Comparison of ENCODE assay signal across 20 cellular contexts in the genomic region with DNA sequence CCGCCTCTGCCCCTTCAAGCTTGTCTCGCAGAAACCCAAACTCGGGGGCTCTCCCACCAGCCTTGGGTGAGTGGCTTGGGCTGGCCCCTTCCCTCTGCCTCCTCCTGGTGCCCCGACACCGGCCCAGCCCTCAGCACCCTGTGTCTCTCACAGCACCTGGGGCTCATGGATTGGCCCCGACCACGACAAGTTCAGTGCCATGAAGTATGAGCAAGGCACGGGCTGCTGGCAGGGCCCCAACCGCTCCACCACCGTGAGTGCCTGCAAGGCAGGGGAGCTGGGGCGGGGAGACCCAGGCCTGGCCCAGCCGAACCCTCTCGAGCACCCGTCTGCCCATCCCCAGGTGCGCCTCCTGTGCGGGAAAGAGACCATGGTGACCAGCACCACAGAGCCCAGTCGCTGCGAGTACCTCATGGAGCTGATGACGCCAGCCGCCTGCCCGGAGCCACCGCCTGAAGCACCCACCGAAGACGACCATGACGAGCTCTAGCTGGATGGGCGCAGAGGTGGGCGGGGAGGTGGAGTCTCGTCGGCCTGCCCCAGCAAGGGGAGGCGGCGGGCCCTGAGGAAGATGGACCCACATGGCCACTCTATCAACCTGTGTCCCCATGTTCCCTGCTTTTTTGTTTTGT. TPM values are rescaled to one million over a fixed set of nuclear protein-coding genes. Genes with fewer than 3 reads are reported as not detected.
DNase-seq lines count a peak whose midpoint lies in the region; ATAC-seq and TF ChIP-seq lines count a peak whose summit lies in the region.
"Had no signal": no experiment of that assay in that cellular context is flagged by ENCODE, and none has a peak within 500 bp of the region (broad histone marks: within the 10 kb centered on the region; RNA-seq: fewer than 3 reads in every experiment).

No MANE protein-coding gene starts in this region.

- H3K4me3 ChIP-seq in heart right ventricle (no peak overlapping the region), PC-3 (ENCODE audit: low read length) (no peak overlapping the region), osteoblast (ENCODE audit: insufficient read depth, low read length) (no peak overlapping the region)
- H3K4me3 ChIP-seq: A549 had no signal

- DNase-seq in Right ventricle myocardium inferior (ENCODE audit: missing footprints) (peak; percentile 42), heart right ventricle (no peak), PC-3 (no peak), osteoblast (ENCODE audit: insufficient read length, low spot score, missing footprints) (peak; percentile 61)
- DNase-seq in stimulated activated naive CD8-positive, alpha-beta T cell treated with anti-CD3 and anti-CD28 coated beads, Interleukin-15, amount 100 ng/mL, for 72 hours = no peak
- DNase-seq: Caco-2; CD4-positive, alpha-beta T cell; GF-D8; H9; NCI-H1105 treated with DMSO at 0.1 percent for 48 hours; NCI-H1694 treated with DMSO at 0.1 percent for 48 hours; NCI-H2107; NCI-H510A treated with DMSO at 0.1 percent for 48 hours; NCI-H774; OCI-M1; SIG-M5 had no signal

- no peak for TF ChIP-seq CTCF in heart right ventricle (IDR thresholded peaks at IDR 0.05)
- TF ChIP-seq CTCF in PC-3 (conservative IDR thresholded peaks at IDR 0.05; ENCODE audit: low read depth, low read length) = no peak
- TF ChIP-seq CTCF in osteoblast (IDR thresholded peaks at IDR 0.05; ENCODE audit: extremely low read depth, low read depth, low read length) = no peak

- BruUV-seq in PC-3 (replicated peaks; lab: Mats Ljungman, UMichigan) = TSS peak; percentile 57

- no peaks in the 10 kb centered on the region for H3K9me2 ChIP-seq in PC-3 (replicated peaks; ENCODE audit: low read length)

- WGBS in heart right ventricle, 2 donors = 94 to 95% methylated on average over 31 of the region's 31 CpGs

- H4K20me1 ChIP-seq in PC-3 (ENCODE audit: low read length) = no peaks in the 10 kb centered on the region
- H4K20me1 ChIP-seq in osteoblast (ENCODE audit: insufficient read depth, low read length) = no peaks in the 10 kb centered on the region

- H3K4me1 Mint-ChIP-seq in stimulated activated naive CD8-positive, alpha-beta T cell treated with anti-CD3 and anti-CD28 coated beads, Interleukin-15, amount 100 ng/mL, for 72 hours = no peaks in the 10 kb centered on the region

- no peak overlapping the region for H3K4me3 Mint-ChIP-seq in stimulated activated naive CD8-positive, alpha-beta T cell treated with anti-CD3 and anti-CD28 coated beads, Interleukin-15, amount 100 ng/mL, for 72 hours
- H3K4me3 Mint-ChIP-seq: CD4-positive, alpha-beta T cell had no signal

- CTCF ChIA-PET in PC-3 (lab: Charles Lee) = no interaction called here

- H3K9ac ChIP-seq in PC-3 (ENCODE audit: low read length) = no peak overlapping the region

- intact Hi-C loops in Right ventricle myocardium inferior (cut with DNase I) = loop anchor here (5.0 to 10.0 kb wide), 2 partner anchors 72 to 154 kb away; a partner anchor contains a TSS
- intact Hi-C loops in heart right ventricle (cut with DNase I) = loop anchor here in 5 of 10 donors (5.0 to 10.0 kb wide), 3 partner anchors 72 to 157 kb away; a partner anchor contains a TSS
- intact Hi-C loops in PC-3 (cut with micrococcal nuclease) = no loop called here

- H3K9me3 Mint-ChIP-seq in stimulated activated naive CD8-positive, alpha-beta T cell treated with anti-CD3 and anti-CD28 coated beads, Interleukin-15, amount 100 ng/mL, for 72 hours = no peaks in the 10 kb centered on the region
- H3K9me3 Mint-ChIP-seq: CD4-positive, alpha-beta T cell; H9 had no signal

- H3K9me3 ChIP-seq in heart right ventricle (no peaks in the 10 kb centered on the region), PC-3 (ENCODE audit: low read length) (no peaks in the 10 kb centered on the region), osteoblast (ENCODE audit: low read depth, low read length) (no peaks in the 10 kb centered on the region)
- H3K9me3 ChIP-seq: A549, Caco-2 had no signal

- peaks cover 5% of the 10 kb centered on the region for H3K27me3 Mint-ChIP-seq in stimulated activated naive CD8-positive, alpha-beta T cell treated with anti-CD3 and anti-CD28 coated beads, Interleukin-15, amount 100 ng/mL, for 72 hours
- H3K27me3 Mint-ChIP-seq: CD4-positive, alpha-beta T cell had no signal

- H2AFZ ChIP-seq in PC-3 (ENCODE audit: low read length) (no peak overlapping the region), osteoblast (ENCODE audit: low read length) (no peak overlapping the region)

- H3K4me1 ChIP-seq in heart right ventricle (peaks cover 0 to 18% (median 0%) of the 10 kb centered on the region in 9 donors), PC-3 (ENCODE audit: insufficient read depth, low read length) (no peaks in the 10 kb centered on the region), osteoblast (ENCODE audit: insufficient read depth, low read length) (no peaks in the 10 kb centered on the region)
- H3K4me1 ChIP-seq: A549, Caco-2 had no signal

- H3K36me3 ChIP-seq in heart right ventricle (peaks cover 0 to 70% (median 35%) of the 10 kb centered on the region in 9 donors), PC-3 (ENCODE audit: low read depth, low read length) (peaks cover 42% of the 10 kb centered on the region), osteoblast (ENCODE audit: insufficient read depth, low read length) (peaks cover 16% of the 10 kb centered on the region)

- H3K27me3 ChIP-seq in heart right ventricle = peaks cover 0 to 8% (median 0%) of the 10 kb centered on the region in 7 donors
- no peaks in the 10 kb centered on the region for H3K27me3 ChIP-seq in PC-3 (ENCODE audit: low read length)
- no peaks in the 10 kb centered on the region for H3K27me3 ChIP-seq in osteoblast (ENCODE audit: insufficient read depth, low read length)

- H3K79me2 ChIP-seq in PC-3 (ENCODE audit: low read length) (no peaks in the 10 kb centered on the region), osteoblast (ENCODE audit: insufficient read depth, low read length) (no peaks in the 10 kb centered on the region)

- ATAC-seq in Right ventricle myocardium inferior = no peak
- no peak for ATAC-seq in heart right ventricle
- ATAC-seq in PC-3 = no peak
- no peak for ATAC-seq in HG03342 (IDR thresholded peaks at IDR 0.05; ENCODE audit: unreplicated experiment)
- ATAC-seq in stimulated activated naive CD8-positive, alpha-beta T cell treated with anti-CD3 and anti-CD28 coated beads, Interleukin-15, amount 100 ng/mL, for 72 hours = no peak
- ATAC-seq: A549 had no signal

- no peak overlapping the region for H3K27ac Mint-ChIP-seq in stimulated activated naive CD8-positive, alpha-beta T cell treated with anti-CD3 and anti-CD28 coated beads, Interleukin-15, amount 100 ng/mL, for 72 hours
- H3K27ac Mint-ChIP-seq: CD4-positive, alpha-beta T cell; H9 had no signal

- H3K4me2 ChIP-seq in PC-3 (ENCODE audit: low read length) (no peak overlapping the region), osteoblast (ENCODE audit: insufficient read depth, low read length) (no peak overlapping the region)
- H3K4me2 ChIP-seq: A549 had no signal

- no peaks in the 10 kb centered on the region for H3F3A ChIP-seq in PC-3 (ENCODE audit: low read length, unreplicated experiment)

- POLR2A ChIA-PET in PC-3 (lab: Charles Lee; ENCODE audit: unreplicated experiment) = no interaction called here

- H3K27ac ChIP-seq in heart right ventricle (no peak overlapping the region), PC-3 (ENCODE audit: low read length) (no peak overlapping the region), osteoblast (ENCODE audit: low read depth, low read length) (no peak overlapping the region)
- H3K27ac ChIP-seq: A549 had no signal

RNA-seq across cellular contexts. Expression of a gene that starts 13.6 kb away (rescaled TPM):
- total RNA-seq in Right ventricle myocardium inferior (123 TPM), heart right ventricle (100 to 1,000 TPM; 106 to 177 (median 123) TPM), PC-3 (2014; rRNA removed) (222 and 266 TPM in 2 replicates), osteoblast (117 and 119 TPM in 2 replicates)
- polyA plus RNA-seq in heart right ventricle = 10 to 100 TPM; 84.3 to 96.9 TPM

RNA-seq across cellular contexts. Expression of a gene that starts 14.1 kb away (rescaled TPM):
- total RNA-seq in Right ventricle myocardium inferior = 0.68 TPM
- total RNA-seq in heart right ventricle = under 1 TPM in 9 of 10 donors, not detected in 1; 0.17 to 0.64 (median 0.34) TPM
- 1 to 10 TPM in 1 of 2 donors, under 1 TPM in 1; 0.83 to 2.2 TPM for polyA plus RNA-seq in heart right ventricle
- 0.52 and 3.9 TPM in 2 replicates for total RNA-seq in PC-3 (2014; rRNA removed)
- under 0.01 TPM in 2 replicates for total RNA-seq in osteoblast
- total RNA-seq: Caco-2; CD4-positive, alpha-beta T cell had no signal

RNA-seq across cellular contexts. Expression of a gene that starts 29.9 kb away (rescaled TPM):
- total RNA-seq in Right ventricle myocardium inferior (10.5 TPM), heart right ventricle (10 to 100 TPM in 2 of 10 donors, 1 to 10 TPM in 8; 1.2 to 14.4 (median 3.2) TPM), PC-3 (2014; rRNA removed) (23.5 and 24.2 TPM in 2 replicates), osteoblast (0.29 and 0.36 TPM in 2 replicates)
- 10 to 100 TPM in 1 of 2 donors, 1 to 10 TPM in 1; 5.2 to 37.5 TPM for polyA plus RNA-seq in heart right ventricle
- total RNA-seq: CD4-positive, alpha-beta T cell had no signal

RNA-seq across cellular contexts. Expression of a gene that starts 31.8 kb away (rescaled TPM):
- total RNA-seq in Right ventricle myocardium inferior = 0.35 TPM
- total RNA-seq in heart right ventricle = under 1 TPM in 7 of 10 donors, not detected in 3; 0.07 to 0.44 (median 0.23) TPM
- polyA plus RNA-seq in heart right ventricle = under 1 TPM; 0.10 to 0.15 TPM
- not detected in 2 replicates for total RNA-seq in PC-3 (2014; rRNA removed)
- 0.72 TPM in 1 of 2 replicates, not detected in the other for total RNA-seq in osteoblast
- total RNA-seq: Caco-2, RPMI7951 had no signal
- polyA plus RNA-seq: BJ had no signal

RNA-seq across cellular contexts. Expression of a gene that starts 56.6 kb away (rescaled TPM):
- 4.8 TPM for total RNA-seq in Right ventricle myocardium inferior
- total RNA-seq in heart right ventricle = 1 to 10 TPM; 2.3 to 6.2 (median 4.0) TPM
- polyA plus RNA-seq in heart right ventricle = 1 to 10 TPM; 5.9 to 7.8 TPM
- 14.2 and 16.2 TPM in 2 replicates for total RNA-seq in PC-3 (2014; rRNA removed)
- 2.9 and 3.5 TPM in 2 replicates for total RNA-seq in osteoblast

Comparison
In these comparisons a context has a peak if more than half of its experiments do, and no peak if none do; other contexts are left out.
1. DNase-seq: peak in Right ventricle myocardium inferior (single experiment) and osteoblast (single experiment); none in heart right ventricle (0 of 2), PC-3 (single experiment) and stimulated activated naive CD8-positive, alpha-beta T cell treated with anti-CD3 and anti-CD28 coated beads, Interleukin-15, amount 100 ng/mL, for 72 hours (0 of 2).